Comparison of ENCODE assay signal across 14 cellular contexts in the genomic region with DNA sequence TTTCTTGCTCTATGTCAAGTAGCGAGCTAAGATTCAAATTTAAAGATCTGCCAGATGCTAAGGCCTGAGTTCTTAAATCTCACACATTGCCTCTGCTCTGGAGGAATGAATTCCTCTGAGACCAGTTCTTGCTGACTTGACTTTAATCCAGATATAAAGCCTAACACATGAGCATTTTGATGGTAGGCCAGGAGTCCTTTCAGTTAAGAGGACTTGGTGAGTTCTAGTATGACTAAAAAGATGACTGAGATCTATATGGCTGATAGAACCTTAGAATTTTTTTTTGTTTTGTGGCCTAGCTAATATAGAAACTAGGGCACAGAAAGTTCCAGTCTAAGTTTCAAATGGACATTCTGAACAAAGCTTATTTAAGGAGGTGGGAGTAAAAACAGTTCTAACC. TPM values are rescaled to one million over a fixed set of nuclear protein-coding genes. Genes with fewer than 3 reads are reported as not detected.
DNase-seq lines count a peak whose midpoint lies in the region; ATAC-seq and TF ChIP-seq lines count a peak whose summit lies in the region.
"Had no signal": no experiment of that assay in that cellular context is flagged by ENCODE, and none has a peak within 500 bp of the region (broad histone marks: within the 10 kb centered on the region; RNA-seq: fewer than 3 reads in every experiment).

No MANE protein-coding gene starts in this region.

- no peaks in the 10 kb centered on the region for H4K20me1 ChIP-seq in OCI-LY3 (ENCODE audit: insufficient read depth, low read length)

- H3K27me3 ChIP-seq in OCI-LY3 (ENCODE audit: low read depth, low read length) (no peaks in the 10 kb centered on the region), thoracic aorta (replicated peaks; ENCODE audit: insufficient read depth) (no peaks in the 10 kb centered on the region), endodermal cell (ENCODE audit: control insufficient read depth, insufficient read depth, low read length, poor library complexity, severe bottlenecking) (no peaks in the 10 kb centered on the region)

- no peaks in the 10 kb centered on the region for H3K9me3 ChIP-seq in OCI-LY3 (ENCODE audit: insufficient read depth, low read length)
- H3K9me3 ChIP-seq in thoracic aorta = no peaks in the 10 kb centered on the region
- H3K9me3 ChIP-seq in endodermal cell (ENCODE audit: control insufficient read depth, low read length) = no peaks in the 10 kb centered on the region
- H3K9me3 ChIP-seq: mucosa of descending colon had no signal

- H3K27me3 Mint-ChIP-seq in endodermal cell (ENCODE audit: insufficient read depth) = no peaks in the 10 kb centered on the region
- H3K27me3 Mint-ChIP-seq: dendritic cell treated with granulocyte-macrophage colony-stimulating factor and Interleukin-4, amounts not matched to agents 40 ng/mL and 50 ng/mL, for 4 days had no signal

- no peak overlapping the region for H3K27ac ChIP-seq in OCI-LY3 (ENCODE audit: low read length)
- peak overlapping the region; percentile 6 to 40 for H3K27ac ChIP-seq in thoracic aorta
- no peak overlapping the region for H3K27ac ChIP-seq in endodermal cell (ENCODE audit: low read depth, low read length)
- H3K27ac ChIP-seq: HL-60 had no signal

- H3K9ac ChIP-seq in OCI-LY3 (ENCODE audit: low read length) (no peak overlapping the region), endodermal cell (ENCODE audit: extremely low read depth, low read length, poor library complexity, severe bottlenecking) (no peak overlapping the region)

- H3K36me3 Mint-ChIP-seq in endodermal cell (ENCODE audit: low read depth) = peaks cover 3% of the 10 kb centered on the region

- no peak overlapping the region for H3K4me3 ChIP-seq in OCI-LY3 (ENCODE audit: low read length)
- H3K4me3 ChIP-seq in thoracic aorta = no peak overlapping the region
- H3K4me3 ChIP-seq in endodermal cell (ENCODE audit: low read length) = no peak overlapping the region
- H3K4me3 ChIP-seq: mucosa of descending colon had no signal

- H3K9me3 Mint-ChIP-seq in endodermal cell = no peaks in the 10 kb centered on the region
- H3K9me3 Mint-ChIP-seq: dendritic cell treated with granulocyte-macrophage colony-stimulating factor and Interleukin-4, amounts not matched to agents 40 ng/mL and 50 ng/mL, for 4 days had no signal

- H2AFZ ChIP-seq in OCI-LY3 (ENCODE audit: low read depth, low read length) = peak overlapping the region; percentile 35; the same call in 1 of the 2 replicates

- H3K4me1 ChIP-seq in OCI-LY3 (ENCODE audit: low read length) (peaks cover 16% of the 10 kb centered on the region), thoracic aorta (ENCODE audit: control insufficient read depth in 1 of 2, low read depth in 2 of 2) (peaks cover 5 to 7% of the 10 kb centered on the region in 2 donors), endodermal cell (ENCODE audit: control insufficient read depth, insufficient read depth, low read length) (no peaks in the 10 kb centered on the region)

- 93 to 100% methylated on average over 1 of the region's 1 CpG for WGBS in endodermal cell (ENCODE audit: insufficient coverage in 1 of 2, insufficient read length in 1 of 2), 2 experiments

- H3K79me2 ChIP-seq in OCI-LY3 (ENCODE audit: low read length) = peaks cover 11% of the 10 kb centered on the region

- H3K4me3 Mint-ChIP-seq in endodermal cell = no peak overlapping the region
- H3K4me3 Mint-ChIP-seq: dendritic cell treated with granulocyte-macrophage colony-stimulating factor and Interleukin-4, amounts not matched to agents 40 ng/mL and 50 ng/mL, for 4 days had no signal

- H3K4me2 ChIP-seq in OCI-LY3 (ENCODE audit: low read length) = no peak overlapping the region

- no peak for TF ChIP-seq CTCF in OCI-LY3 (IDR thresholded peaks at IDR 0.05; ENCODE audit: low read depth, low read length)
- no peak for TF ChIP-seq CTCF in thoracic aorta (IDR thresholded peaks at IDR 0.05)
- TF ChIP-seq CTCF in endodermal cell (conservative IDR thresholded peaks at IDR 0.05) = no peak

- ATAC-seq in thoracic aorta (ENCODE audit: insufficient number of reproducible peaks, low FRiP score, low read depth) = no peak
- ATAC-seq in GM19452 (IDR thresholded peaks at IDR 0.05; ENCODE audit: unreplicated experiment) = no peak
- ATAC-seq: mucosa of descending colon had no signal

- H3K36me3 ChIP-seq in OCI-LY3 (replicated peaks; ENCODE audit: low read depth, low read length) = no peaks in the 10 kb centered on the region
- no peaks in the 10 kb centered on the region for H3K36me3 ChIP-seq in thoracic aorta
- H3K36me3 ChIP-seq in endodermal cell (ENCODE audit: control insufficient read depth, insufficient read depth, low read length) = no peaks in the 10 kb centered on the region

- peaks cover 3% of the 10 kb centered on the region for H3K4me1 Mint-ChIP-seq in endodermal cell

- no peak overlapping the region for H3K27ac Mint-ChIP-seq in endodermal cell
- H3K27ac Mint-ChIP-seq: dendritic cell treated with granulocyte-macrophage colony-stimulating factor and Interleukin-4, amounts not matched to agents 40 ng/mL and 50 ng/mL, for 4 days had no signal

- peak; percentile 15 for DNase-seq in NCI-H2171 treated with DMSO at 0.1 percent for 48 hours (lab: John Stamatoyannopoulos, UW)
- DNase-seq in NCI-H2171 (lab: John Stamatoyannopoulos, UW) = no peak
- peak; percentile 85 for DNase-seq in fibroblast of gingiva (ENCODE audit: low read depth)
- DNase-seq in thoracic aorta (ENCODE audit: low spot score) = no peak
- no peak for DNase-seq in SKM-1 treated with dmso at 0.1 percent for 144 hours (lab: John Stamatoyannopoulos, UW; ENCODE audit: unreplicated experiment)
- no peak for DNase-seq in endodermal cell
- DNase-seq: activated gamma-delta T cell treated with Interleukin-2 at 50 U/mL for 16 hours; GF-D8; mucosa of descending colon; stimulated activated CD4-positive, alpha-beta T cell treated with anti-CD3 and anti-CD28 coated beads, Interleukin-12 subunit alpha, Interleukin-12 subunit beta, amount 100 ng/mL, for 4 hours had no signal

RNA-seq across cellular contexts. Expression of a gene that starts 1.4 kb away (rescaled TPM):
- total RNA-seq in thoracic aorta = 10 to 100 TPM; 16.1 to 21.6 TPM
- total RNA-seq in endodermal cell = 10 to 100 TPM; 16.1 to 19.3 TPM
- 21.9 TPM for polyA plus RNA-seq in endodermal cell (2013, experiment 1 of 2)
- polyA plus RNA-seq in endodermal cell (2013, experiment 2 of 2) = 20.0 TPM

RNA-seq across cellular contexts. Expression of a gene that starts 31.3 kb away (rescaled TPM):
- total RNA-seq in thoracic aorta = 10 to 100 TPM; 11.2 to 36.3 TPM
- total RNA-seq in endodermal cell = 10 to 100 TPM; 11.8 to 14.8 TPM
- polyA plus RNA-seq in endodermal cell (2013, experiment 1 of 2) = 11.6 TPM
- 13.8 TPM for polyA plus RNA-seq in endodermal cell (2013, experiment 2 of 2)

Comparison
In these comparisons a context has a peak if more than half of its experiments do, and no peak if none do; other contexts are left out.
1. DNase-seq: peak in NCI-H2171 treated with DMSO at 0.1 percent for 48 hours (single experiment) and fibroblast of gingiva (single experiment); none in NCI-H2171 (single experiment), thoracic aorta (single experiment), SKM-1 treated with dmso at 0.1 percent for 144 hours (single experiment) and endodermal cell (single experiment).
2. H3K27ac ChIP-seq: peak in thoracic aorta (2 of 2); none in OCI-LY3 (single experiment) and endodermal cell (single experiment).